In the genomic region with DNA sequence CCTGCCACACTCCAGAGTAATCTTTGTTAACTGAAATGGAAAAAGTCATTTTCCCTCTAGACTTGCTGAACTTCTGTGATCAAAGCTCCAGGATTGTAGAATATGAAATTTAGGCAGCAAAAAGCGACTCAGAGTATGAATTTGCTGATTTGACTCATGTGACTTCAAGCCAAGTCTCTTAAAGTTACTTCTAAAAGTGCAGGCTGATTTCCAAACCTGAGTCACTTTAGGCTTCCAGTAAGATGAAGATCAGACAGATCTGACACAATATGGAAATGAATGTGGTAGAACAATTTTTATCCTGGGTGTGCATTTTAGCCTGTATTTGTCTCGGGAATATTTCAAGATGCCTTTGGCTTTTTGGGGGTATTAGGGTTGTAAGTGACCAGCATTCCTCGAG, we compare ENCODE assay signal across 1 cellular context.
TF ChIP-seq lines count a peak whose summit lies in the region.

No MANE protein-coding gene starts in this region.

TF ChIP-seq in GM23338, 12 proteins besides CTCF, POLR2A, EP300 and RAD21 (continued from another document):
- TF ChIP-seq, protein P1, sequence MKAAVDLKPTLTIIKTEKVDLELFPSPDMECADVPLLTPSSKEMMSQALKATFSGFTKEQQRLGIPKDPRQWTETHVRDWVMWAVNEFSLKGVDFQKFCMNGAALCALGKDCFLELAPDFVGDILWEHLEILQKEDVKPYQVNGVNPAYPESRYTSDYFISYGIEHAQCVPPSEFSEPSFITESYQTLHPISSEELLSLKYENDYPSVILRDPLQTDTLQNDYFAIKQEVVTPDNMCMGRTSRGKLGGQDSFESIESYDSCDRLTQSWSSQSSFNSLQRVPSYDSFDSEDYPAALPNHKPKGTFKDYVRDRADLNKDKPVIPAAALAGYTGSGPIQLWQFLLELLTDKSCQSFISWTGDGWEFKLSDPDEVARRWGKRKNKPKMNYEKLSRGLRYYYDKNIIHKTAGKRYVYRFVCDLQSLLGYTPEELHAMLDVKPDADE (IDR thresholded peaks at IDR 0.05), result no peak
- TF ChIP-seq REST (IDR thresholded peaks at IDR 0.05; ENCODE audit: unreplicated experiment) (no peak), NANOG (IDR thresholded peaks at IDR 0.05; ENCODE audit: borderline replicate concordance) (no peak), CREB1 (CRISPR knock-in tag; IDR thresholded peaks at IDR 0.05; ENCODE audit: low read depth) (no peak), ZNF114 (CRISPR knock-in tag; IDR thresholded peaks at IDR 0.05) (no peak), EZH2phosphoT487 (IDR thresholded peaks at IDR 0.05; ENCODE audit: unreplicated experiment) (no peak), ZNF331 (CRISPR knock-in tag; IDR thresholded peaks at IDR 0.05; ENCODE audit: low read depth) (no peak), JUNB (IDR thresholded peaks at IDR 0.05; ENCODE audit: unreplicated experiment) (no peak), EZH2 (IDR thresholded peaks at IDR 0.05; ENCODE audit: low read depth, unreplicated experiment) (no peak), STAT1 (IDR thresholded peaks at IDR 0.05; ENCODE audit: unreplicated experiment) (no peak), POLR2AphosphoS5 (IDR thresholded peaks at IDR 0.05; ENCODE audit: low read depth) (no peak)
TF ChIP-seq in GM23338: peak in this region for 0.
